ENCODE assay signal across 11 cellular contexts in genomic region chr20:51092238-51092822, GRCh38.
DNase-seq lines count a peak whose midpoint lies in the region; TF ChIP-seq lines count a peak whose summit lies in the region.
"Had no signal": no experiment of that assay in that cellular context is flagged by ENCODE, and none has a peak within 500 bp of the region (broad histone marks: within the 10 kb centered on the region; RNA-seq: fewer than 3 reads in every experiment).

No MANE protein-coding gene starts in this region.

- H3K36me3 ChIP-seq in cardiac muscle cell, result no peaks in the 10 kb centered on the region
- H3K36me3 ChIP-seq in left ventricle myocardium inferior, result no peaks in the 10 kb centered on the region
- H3K36me3 ChIP-seq in mesodermal cell (ENCODE audit: control insufficient read depth, insufficient read depth, low read length), result no peaks in the 10 kb centered on the region

- DNase-seq in cardiac muscle cell (ENCODE audit: low read depth in 1 of 2, low spot score in 1 of 2) (peak in 1 of 2 donors; percentile 47), left ventricle myocardium inferior (no peak), amniotic epithelial cell (ENCODE audit: low read depth) (peak; percentile 35), type B pancreatic cell (ENCODE audit: extremely low spot score, unreplicated experiment) (no peak), globus pallidus (ENCODE audit: low spot score) (no peak), hypothalamus (lab: John Stamatoyannopoulos, UW) (no peak)
- DNase-seq in stimulated activated CD4-positive, alpha-beta T cell treated with anti-CD3 and anti-CD28 coated beads, Interleukin-4, amount 100 ng/mL, for 24 hours, result no peak
- DNase-seq: activated naive CD8-positive, alpha-beta T cell treated with anti-CD3 and anti-CD28 coated beads, Interleukin-2, amount 10 ng/mL, durations not matched to agents 7 days and 5 days; cerebellar nuclear complex; NCI-H2029 treated with DMSO at 0.1 percent for 48 hours had no signal

- intact Hi-C loops in left ventricle myocardium inferior (cut with micrococcal nuclease), result no loop called here

- TF ChIP-seq CTCF in cardiac muscle cell (IDR thresholded peaks at IDR 0.05; ENCODE audit: low read depth, low read length), result no peak
- no peak for TF ChIP-seq CTCF in left ventricle myocardium inferior (IDR thresholded peaks at IDR 0.05; ENCODE audit: borderline replicate concordance)
- no peak for TF ChIP-seq CTCF in type B pancreatic cell (conservative IDR thresholded peaks at IDR 0.05)

- H3K4me1 Mint-ChIP-seq in type B pancreatic cell (ENCODE audit: unreplicated experiment), result peaks cover 51% of the 10 kb centered on the region

- H3K27ac ChIP-seq in cardiac muscle cell (peak overlapping the region; percentile 39), left ventricle myocardium inferior (replicated peaks) (no peak overlapping the region), mesodermal cell (ENCODE audit: low read depth, low read length, severe bottlenecking) (peak overlapping the region; percentile 11)

- H3K27me3 Mint-ChIP-seq in type B pancreatic cell, result peaks cover 6% of the 10 kb centered on the region

- H3K9me3 ChIP-seq in cardiac muscle cell (ENCODE audit: low read depth) (no peaks in the 10 kb centered on the region), left ventricle myocardium inferior (replicated peaks) (no peaks in the 10 kb centered on the region), mesodermal cell (ENCODE audit: control insufficient read depth, low read length) (no peaks in the 10 kb centered on the region)

- H3K27ac Mint-ChIP-seq in type B pancreatic cell, result peak overlapping the region; percentile 11
- H3K27ac Mint-ChIP-seq: activated naive CD8-positive, alpha-beta T cell treated with anti-CD3 and anti-CD28 coated beads, Interleukin-2, amount 10 ng/mL, durations not matched to agents 7 days and 5 days had no signal

- H3K36me3 Mint-ChIP-seq in type B pancreatic cell, result no peaks in the 10 kb centered on the region
- H3K36me3 Mint-ChIP-seq: activated naive CD8-positive, alpha-beta T cell treated with anti-CD3 and anti-CD28 coated beads, Interleukin-2, amount 10 ng/mL, durations not matched to agents 7 days and 5 days had no signal

- no peaks in the 10 kb centered on the region for H3K9me3 Mint-ChIP-seq in type B pancreatic cell
- H3K9me3 Mint-ChIP-seq: activated naive CD8-positive, alpha-beta T cell treated with anti-CD3 and anti-CD28 coated beads, Interleukin-2, amount 10 ng/mL, durations not matched to agents 7 days and 5 days had no signal

- H3K4me1 ChIP-seq in cardiac muscle cell (ENCODE audit: low read depth) (peaks cover 16% of the 10 kb centered on the region), left ventricle myocardium inferior (no peaks in the 10 kb centered on the region), mesodermal cell (ENCODE audit: control insufficient read depth, insufficient read depth, low read length, poor library complexity, severe bottlenecking) (peaks cover 19% of the 10 kb centered on the region)

- H3K4me3 Mint-ChIP-seq in type B pancreatic cell, result peak overlapping the region; percentile 50
- H3K4me3 Mint-ChIP-seq: activated naive CD8-positive, alpha-beta T cell treated with anti-CD3 and anti-CD28 coated beads, Interleukin-2, amount 10 ng/mL, durations not matched to agents 7 days and 5 days had no signal

- 15 to 32% methylated on average over 3 to 4 of the region's 9 CpGs for WGBS in mesodermal cell (ENCODE audit: insufficient coverage in 2 of 2), 2 experiments

- no peak overlapping the region for H3K4me3 ChIP-seq in cardiac muscle cell
- no peak overlapping the region for H3K4me3 ChIP-seq in left ventricle myocardium inferior
- no peak overlapping the region for H3K4me3 ChIP-seq in mesodermal cell (ENCODE audit: extremely low read depth, insufficient read depth, low read length, poor library complexity, severe bottlenecking)

- H3K27me3 ChIP-seq in cardiac muscle cell (no peaks in the 10 kb centered on the region), left ventricle myocardium inferior (ENCODE audit: low read depth) (peaks cover 97% of the 10 kb centered on the region)
